26 cellular contexts compared by ENCODE assay signal in genomic region chr4:57504139-57504538, GRCh38.
A peak's percentile ranks its signal among the peaks of the same experiment; 100 is the strongest.
DNase-seq lines count a peak whose midpoint lies in the region; ATAC-seq and TF ChIP-seq lines count a peak whose summit lies in the region.
"Had no signal": no experiment of that assay in that cellular context is flagged by ENCODE, and none has a peak within 500 bp of the region (broad histone marks: within the 10 kb centered on the region; RNA-seq: fewer than 3 reads in every experiment).

No MANE protein-coding gene starts in this region.

- DNase-seq in COLO668 (lab: John Stamatoyannopoulos, UW; ENCODE audit: unreplicated experiment) (peak; percentile 57), LNCaP clone FGC (ENCODE audit: low read depth) (peak; percentile 89), NCI-H2081 (lab: John Stamatoyannopoulos, UW) (peak; percentile 44 to 86), SHP77 (lab: John Stamatoyannopoulos, UW) (peak; percentile 96 to 98), DMS114 treated with DMSO at 0.1 percent for 48 hours (lab: John Stamatoyannopoulos, UW; ENCODE audit: unreplicated experiment) (no peak), mucosa of gallbladder (ENCODE audit: low spot score) (no peak)
- DNase-seq: activated CD4-positive, alpha-beta memory T cell treated with anti-CD3 and anti-CD28 coated beads, Interleukin-2, amount 10 ng/mL, durations not matched to agents 7 days and 5 days; activated CD4-positive, CD25-positive, alpha-beta regulatory T cell; activated gamma-delta T cell; effector CD4-positive, alpha-beta T cell; GM23248; lower lobe of right lung; MM.1S; mucosa of descending colon; NCI-H1930; nephron progenitor cell; NK-92 treated with Interleukin-12 subunit alpha and Interleukin-12 subunit beta, amount 100 ng/mL, for 24 hours; right lobe of liver; stimulated activated naive CD8-positive, alpha-beta T cell treated with anti-CD3 and anti-CD28 coated beads, Interleukin-15, amount 100 ng/mL, for 72 hours; T-cell; thyroid gland had no signal

- ATAC-seq in HG03025 (IDR thresholded peaks at IDR 0.05; ENCODE audit: low FRiP score, unreplicated experiment) (no peak), GM21367 (IDR thresholded peaks at IDR 0.05; ENCODE audit: unreplicated experiment) (no peak)
- ATAC-seq: K562; lower lobe of right lung; mucosa of descending colon; Panc1; right lobe of liver; stimulated activated naive CD8-positive, alpha-beta T cell treated with anti-CD3 and anti-CD28 coated beads, Interleukin-15, amount 100 ng/mL, for 72 hours; T-cell had no signal

- no peak for TF ChIP-seq CTCF in LNCaP clone FGC (IDR thresholded peaks at IDR 0.05; ENCODE audit: control insufficient read depth, extremely low read depth, insufficient read depth)

- H3K4me3 ChIP-seq in LNCaP clone FGC (ENCODE audit: low read depth, low read length) = no peak overlapping the region
- H3K4me3 ChIP-seq: breast epithelium, GM23248, K562, lower lobe of right lung, mucosa of descending colon, right lobe of liver, thyroid gland had no signal

Comparison
In these comparisons a context has a peak if more than half of its experiments do, and no peak if none do; other contexts are left out.
1. DNase-seq: peak in COLO668 (single experiment), LNCaP clone FGC (single experiment), NCI-H2081 (2 of 2) and SHP77 (2 of 2); none in DMS114 treated with DMSO at 0.1 percent for 48 hours (single experiment) and mucosa of gallbladder (single experiment).